9 cellular contexts compared by ENCODE assay signal in the genomic region with DNA sequence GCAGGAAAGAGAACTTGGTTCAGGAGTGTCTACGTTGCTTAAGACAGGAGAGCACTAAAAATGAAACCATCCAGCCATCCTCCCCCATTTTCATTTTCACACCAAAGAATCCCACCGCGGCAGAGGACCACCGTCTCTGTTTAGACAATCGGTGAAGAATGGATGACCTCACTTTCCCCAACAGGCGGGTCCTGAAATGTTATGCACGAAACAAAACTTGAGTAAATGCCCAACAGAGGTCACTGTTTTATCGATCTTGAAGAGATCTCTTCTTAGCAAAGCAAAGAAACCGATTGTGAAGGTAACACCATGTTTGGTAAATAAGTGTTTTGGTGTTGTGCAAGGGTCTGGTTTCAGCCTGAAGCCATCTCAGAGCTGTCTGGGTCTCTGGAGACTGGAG. TPM values are rescaled to one million over a fixed set of nuclear protein-coding genes. Genes with fewer than 3 reads are reported as not detected.
A peak's percentile ranks its signal among the peaks of the same experiment; 100 is the strongest.
DNase-seq lines count a peak whose midpoint lies in the region; ATAC-seq, FAIRE-seq and TF ChIP-seq lines count a peak whose summit lies in the region.
"Had no signal": no experiment of that assay in that cellular context is flagged by ENCODE, and none has a peak within 500 bp of the region (broad histone marks: within the 10 kb centered on the region; RNA-seq: fewer than 3 reads in every experiment).

No MANE protein-coding gene starts in this region.

- H3K4me3 ChIP-seq in AG10803 (ENCODE audit: low read length) (peak overlapping the region; percentile 20), fibroblast of pulmonary artery (replicated peaks; ENCODE audit: low read depth, low read length) (no peak overlapping the region), small intestine (ENCODE audit: low read depth in 1 of 2, low read length in 2 of 2) (no peak overlapping the region)

- FAIRE-seq in GM19239 (lab: Jason Lieb, UNC) (peak; percentile 73), RCC 7860 (lab: Jason Lieb, UNC) (no peak), small intestine (lab: Jason Lieb, UNC) (no peak)

- H3K9me3 ChIP-seq in small intestine (ENCODE audit: control insufficient read depth, low read depth), result no peaks in the 10 kb centered on the region

- TF ChIP-seq CTCF in AG10803 (conservative IDR thresholded peaks at IDR 0.05; ENCODE audit: low read length), result peak; percentile 34
- no peak for TF ChIP-seq CTCF in fibroblast of pulmonary artery (IDR thresholded peaks at IDR 0.05; ENCODE audit: low read length, missing control alignments)

- 34 to 55% (median 49%) methylated on average over 9 of the region's 9 CpGs for WGBS in small intestine, 3 donors

- no peak for ATAC-seq in HG02759 (IDR thresholded peaks at IDR 0.05; ENCODE audit: unreplicated experiment)

- DNase-seq in AG10803 (ENCODE audit: low read depth) (peak; percentile 63), GM19239 (ENCODE audit: insufficient read length, low spot score) (no peak), RCC 7860 (ENCODE audit: low spot score) (peak; percentile 24), fibroblast of pulmonary artery (ENCODE audit: low read depth) (peak; percentile 36), NCI-H187 treated with DMSO at 0.1 percent for 48 hours (lab: John Stamatoyannopoulos, UW) (no peak), small intestine (no peak)
- no peak for DNase-seq in NK-92 treated with Interleukin-12 subunit alpha and Interleukin-12 subunit beta, amount 100 ng/mL, for 24 hours (lab: John Stamatoyannopoulos, UW)

- H3K27ac ChIP-seq in small intestine (ENCODE audit: low read depth in 1 of 2, low read length in 1 of 2), result no peak overlapping the region
- H3K27ac ChIP-seq: HL-60 had no signal

- H3K36me3 ChIP-seq in small intestine (ENCODE audit: control insufficient read depth in 2 of 2, insufficient read depth in 2 of 2, low read length in 2 of 2), result no peaks in the 10 kb centered on the region

- no peaks in the 10 kb centered on the region for H3K4me1 ChIP-seq in small intestine (ENCODE audit: control insufficient read depth in 2 of 2, insufficient read depth in 1 of 2, low read depth in 1 of 2, low read length in 1 of 2)

- no peaks in the 10 kb centered on the region for H3K27me3 ChIP-seq in small intestine (ENCODE audit: control insufficient read depth in 2 of 2, insufficient read depth in 2 of 2, low read length in 2 of 2)

RNA-seq across cellular contexts. Expression of gene IL6, which starts 1.4 kb away (rescaled TPM):
- polyA plus RNA-seq in small intestine, result 1 to 10 TPM in 2 of 3 donors, not detected in 1; 2.2 to 4.9 TPM

Comparison
In these comparisons a context has a peak if more than half of its experiments do, and no peak if none do; other contexts are left out.
1. DNase-seq: peak in AG10803 (single experiment), RCC 7860 (single experiment) and fibroblast of pulmonary artery (single experiment); none in GM19239 (single experiment), NCI-H187 treated with DMSO at 0.1 percent for 48 hours (single experiment), NK-92 treated with Interleukin-12 subunit alpha and Interleukin-12 subunit beta, amount 100 ng/mL, for 24 hours (single experiment) and small intestine (single experiment).